Comparison of ENCODE assay signal across 1 cellular context in genomic region chr6:30344868-30345671, GRCh38.
TF ChIP-seq lines count a peak whose summit lies in the region.

Gene RPP21, plus strand, starts transcription at chr6:30345156. Its CDS starts 16 bp downstream, at chr6:30345172.

TF ChIP-seq in K562, 482 proteins besides CTCF, POLR2A, EP300 and RAD21 (continued from another document and continues in another):
- TF ChIP-seq MNT (conservative IDR thresholded peaks at IDR 0.05) = peak; percentile 69 to 85
- no peak for TF ChIP-seq ZNF431 (CRISPR knock-in tag; IDR thresholded peaks at IDR 0.05)
- TF ChIP-seq, protein P1, sequence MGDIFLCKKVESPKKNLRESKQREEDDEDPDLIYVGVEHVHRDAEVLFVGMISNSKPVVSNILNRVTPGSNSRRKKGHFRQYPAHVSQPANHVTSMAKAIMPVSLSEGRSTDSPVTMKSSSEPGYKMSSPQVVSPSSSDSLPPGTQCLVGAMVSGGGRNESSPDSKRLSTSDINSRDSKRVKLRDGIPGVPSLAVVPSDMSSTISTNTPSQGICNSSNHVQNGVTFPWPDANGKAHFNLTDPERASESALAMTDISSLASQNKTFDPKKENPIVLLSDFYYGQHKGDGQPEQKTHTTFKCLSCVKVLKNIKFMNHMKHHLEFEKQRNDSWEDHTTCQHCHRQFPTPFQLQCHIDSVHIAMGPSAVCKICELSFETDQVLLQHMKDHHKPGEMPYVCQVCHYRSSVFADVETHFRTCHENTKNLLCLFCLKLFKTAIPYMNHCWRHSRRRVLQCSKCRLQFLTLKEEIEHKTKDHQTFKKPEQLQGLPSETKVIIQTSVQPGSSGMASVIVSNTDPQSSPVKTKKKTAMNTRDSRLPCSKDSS (IDR thresholded peaks at IDR 0.05; ENCODE audit: low read depth, partially characterized antibody) = no peak
- TF ChIP-seq POLR2H (tag; IDR thresholded peaks at IDR 0.05; ENCODE audit: low read depth) = peak; percentile 89
- no peak for TF ChIP-seq HDAC6 (IDR thresholded peaks at IDR 0.05; ENCODE audit: low read depth, low read length)
- no peak for TF ChIP-seq ZNF717 (CRISPR knock-in tag; IDR thresholded peaks at IDR 0.05)
- no peak for TF ChIP-seq ASH1L (IDR thresholded peaks at IDR 0.05; ENCODE audit: borderline replicate concordance, low read depth, partially characterized antibody)
- TF ChIP-seq POLR2AphosphoS2 (IDR thresholded peaks at IDR 0.05; ENCODE audit: low read length) = peak; percentile 76; the same call in 1 of the 2 replicates
- TF ChIP-seq NFXL1 (CRISPR knock-in tag; IDR thresholded peaks at IDR 0.05) = no peak
- no peak; the same call in 1 of the 2 replicates for TF ChIP-seq ILF3 (IDR thresholded peaks at IDR 0.05; ENCODE audit: borderline replicate concordance)
- TF ChIP-seq ZNF134 (CRISPR knock-in tag; conservative IDR thresholded peaks at IDR 0.05) = no peak
- TF ChIP-seq BMI1 (IDR thresholded peaks at IDR 0.05; ENCODE audit: low read length) = no peak
- TF ChIP-seq ZNF133 (CRISPR knock-in tag; IDR thresholded peaks at IDR 0.05) = no peak
- no peak for TF ChIP-seq MAFK (IDR thresholded peaks at IDR 0.05; ENCODE audit: low read length)
- TF ChIP-seq GABPB2 (CRISPR knock-in tag; conservative IDR thresholded peaks at IDR 0.05) = no peak
- TF ChIP-seq ZC3H4 (CRISPR knock-in tag; IDR thresholded peaks at IDR 0.05; ENCODE audit: borderline replicate concordance) = no peak
- no peak for TF ChIP-seq THRA (IDR thresholded peaks at IDR 0.05)
- TF ChIP-seq RFX7 (CRISPR knock-in tag; IDR thresholded peaks at IDR 0.05) = no peak
- no peak for TF ChIP-seq SIRT6 (IDR thresholded peaks at IDR 0.05; ENCODE audit: low read depth, low read length)
- no peak for TF ChIP-seq CBX5 (IDR thresholded peaks at IDR 0.05; ENCODE audit: borderline replicate concordance, low read depth)
- TF ChIP-seq HNRNPL (IDR thresholded peaks at IDR 0.05; ENCODE audit: low read depth, low read length) = no peak
- no peak for TF ChIP-seq SP2 (IDR thresholded peaks at IDR 0.05; ENCODE audit: extremely low read depth, low read depth, low read length, poor library complexity, severe bottlenecking)
- TF ChIP-seq PHF8 (IDR thresholded peaks at IDR 0.05; ENCODE audit: borderline replicate concordance, low read length) = peak; percentile 94
- TF ChIP-seq SRSF9 (IDR thresholded peaks at IDR 0.05; ENCODE audit: borderline replicate concordance, low read depth, low read length) = no peak
- TF ChIP-seq RCOR1 (IDR thresholded peaks at IDR 0.05; ENCODE audit: borderline replicate concordance in 1 of 2, low read depth in 2 of 2, low read length in 2 of 2) = peak in 1 of 2 experiments; percentile 20; a peak in 1 of 4 replicates
- TF ChIP-seq SRSF7 (optimal IDR thresholded peaks at IDR 0.05; ENCODE audit: low read depth, low read length) = no peak
- no peak for TF ChIP-seq MEF2D (tag; conservative IDR thresholded peaks at IDR 0.05; ENCODE audit: low read depth)
- 0 out of 2 replicates have a peak, but pooled peaks have one; percentile 6 for TF ChIP-seq ZNF766 (CRISPR knock-in tag; conservative IDR thresholded peaks at IDR 0.05)
- TF ChIP-seq LCOR (CRISPR knock-in tag; IDR thresholded peaks at IDR 0.05) = no peak; the same call in 1 of the 2 replicates
- TF ChIP-seq ZBTB7A (IDR thresholded peaks at IDR 0.05; ENCODE audit: borderline replicate concordance, control insufficient read depth, low read depth, low read length) = 0 out of 2 replicates have a peak, but pooled peaks have one; percentile 25
- TF ChIP-seq NUFIP1 (IDR thresholded peaks at IDR 0.05; ENCODE audit: partially characterized antibody) = no peak
- TF ChIP-seq AFF4 (CRISPR knock-in tag; IDR thresholded peaks at IDR 0.05) = no peak
- no peak for TF ChIP-seq MLLT1 (IDR thresholded peaks at IDR 0.05)
- peak; percentile 85 for TF ChIP-seq CTBP1 (IDR thresholded peaks at IDR 0.05; ENCODE audit: borderline replicate concordance)
- no peak for TF ChIP-seq MAFF (IDR thresholded peaks at IDR 0.05; ENCODE audit: low read length)
- TF ChIP-seq SUPT5H (IDR thresholded peaks at IDR 0.05) = peak; percentile 97
- no peak for TF ChIP-seq ZNF778 (CRISPR knock-in tag; IDR thresholded peaks at IDR 0.05)
- TF ChIP-seq NFYB (IDR thresholded peaks at IDR 0.05; ENCODE audit: extremely low read depth, insufficient read length) = no peak
- TF ChIP-seq NEUROD1 (IDR thresholded peaks at IDR 0.05; ENCODE audit: borderline replicate concordance, low read depth, low read length, partially characterized antibody) = peak; percentile 46
- no peak for TF ChIP-seq HNRNPUL1 (IDR thresholded peaks at IDR 0.05; ENCODE audit: low read length)
- peak; percentile 83; the same call in 1 of the 2 replicates for TF ChIP-seq ZNF12 (CRISPR knock-in tag; IDR thresholded peaks at IDR 0.05)
- TF ChIP-seq MCM5 (IDR thresholded peaks at IDR 0.05; ENCODE audit: low read depth) = no peak
- TF ChIP-seq, protein P2, sequence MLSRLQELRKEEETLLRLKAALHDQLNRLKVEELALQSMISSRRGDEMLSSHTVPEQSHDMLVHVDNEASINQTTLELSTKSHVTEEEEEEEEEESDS (CRISPR knock-in tag; IDR thresholded peaks at IDR 0.05) = no peak
- TF ChIP-seq ZNF609 (CRISPR knock-in tag; IDR thresholded peaks at IDR 0.05; ENCODE audit: borderline replicate concordance) = no peak
- TF ChIP-seq, protein P3, sequence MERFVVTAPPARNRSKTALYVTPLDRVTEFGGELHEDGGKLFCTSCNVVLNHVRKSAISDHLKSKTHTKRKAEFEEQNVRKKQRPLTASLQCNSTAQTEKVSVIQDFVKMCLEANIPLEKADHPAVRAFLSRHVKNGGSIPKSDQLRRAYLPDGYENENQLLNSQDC (CRISPR knock-in tag; IDR thresholded peaks at IDR 0.05) = no peak; the same call in 1 of the 2 replicates
- TF ChIP-seq MTF1 (CRISPR knock-in tag; IDR thresholded peaks at IDR 0.05; ENCODE audit: borderline replicate concordance) = no peak
- 0 out of 2 replicates have a peak, but pooled peaks have one; percentile 37 for TF ChIP-seq BRD4 (IDR thresholded peaks at IDR 0.05)
- no peak for TF ChIP-seq PRDM10 (IDR thresholded peaks at IDR 0.05; ENCODE audit: partially characterized antibody)
